24 cellular contexts compared by ENCODE assay signal in the genomic region with DNA sequence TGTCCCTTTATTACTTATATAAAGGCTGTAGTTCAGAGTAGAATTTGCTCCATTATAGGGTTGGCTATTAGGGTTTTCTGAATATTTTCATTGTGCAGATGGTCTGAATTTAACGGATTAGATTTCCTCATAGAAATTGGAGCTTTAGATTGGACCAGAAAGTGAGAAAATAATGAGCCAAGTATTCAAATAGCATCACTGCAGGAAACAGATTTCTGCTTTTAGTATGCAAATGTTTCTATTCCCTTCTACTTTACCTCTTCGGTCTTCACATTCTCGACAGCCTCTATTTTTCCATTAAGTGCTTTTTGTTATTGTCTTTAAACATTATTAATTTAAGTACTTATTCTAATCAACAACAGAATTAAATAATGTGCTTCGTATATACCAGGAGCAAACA. TPM values are rescaled to one million over a fixed set of nuclear protein-coding genes. Genes with fewer than 3 reads are reported as not detected.
A peak's percentile ranks its signal among the peaks of the same experiment; 100 is the strongest.
DNase-seq lines count a peak whose midpoint lies in the region; ATAC-seq and TF ChIP-seq lines count a peak whose summit lies in the region.
"Had no signal": no experiment of that assay in that cellular context is flagged by ENCODE, and none has a peak within 500 bp of the region (broad histone marks: within the 10 kb centered on the region; RNA-seq: fewer than 3 reads in every experiment).

No MANE protein-coding gene starts in this region.

- H3K27ac ChIP-seq in cingulate gyrus (ENCODE audit: low read depth, low read length) (peak overlapping the region; percentile 41), uterus (peak overlapping the region; percentile 32 to 41)
- H3K27ac ChIP-seq: 22Rv1, neutrophil had no signal

- TF ChIP-seq CTCF in uterus (IDR thresholded peaks at IDR 0.05) = no peak

- no peaks in the 10 kb centered on the region for H3K4me1 ChIP-seq in uterus

- no peak for ATAC-seq in HG02588 (IDR thresholded peaks at IDR 0.05; ENCODE audit: unreplicated experiment)
- ATAC-seq: activated CD8-positive, alpha-beta T cell treated with anti-CD3 and anti-CD28 coated beads for 36 hours; sciatic nerve; stimulated activated naive B cell treated with anti-CD40 and anti-IgM and Interleukin-4, amounts not matched to agents 10 μg/mL and 1 μg/mL and 100 μg/mL, for 72 hours had no signal

- H3K36me3 ChIP-seq in uterus = no peaks in the 10 kb centered on the region
- H3K36me3 ChIP-seq: neutrophil, vagina had no signal

- DNase-seq in DMS 273 (lab: John Stamatoyannopoulos, UW; ENCODE audit: unreplicated experiment) = peak; percentile 21
- DNase-seq in DMS 273 treated with DMSO at 0.1 percent for 48 hours (lab: John Stamatoyannopoulos, UW) = no peak
- DNase-seq in inferior parietal cortex (ENCODE audit: extremely low spot score) = peak; percentile 33
- DNase-seq in uterus = no peak
- no peak for DNase-seq in NCI-H748 (lab: John Stamatoyannopoulos, UW; ENCODE audit: unreplicated experiment)
- no peak for DNase-seq in NK-92 (lab: John Stamatoyannopoulos, UW; ENCODE audit: unreplicated experiment)
- DNase-seq: activated CD8-positive, alpha-beta T cell treated with anti-CD3 and anti-CD28 coated beads for 36 hours; activated effector memory CD4-positive, alpha-beta T cell treated with Interleukin-2 at 50 U/mL for 16 hours; activated naive CD8-positive, alpha-beta T cell treated with anti-CD3 and anti-CD28 coated beads, Interleukin-2, amount 10 ng/mL, durations not matched to agents 7 days and 5 days; CD4-positive, alpha-beta T cell; GOT3; NCI-H1105; NCI-H187 treated with DMSO at 0.1 percent for 48 hours; RPMI8226; stimulated activated CD4-positive, alpha-beta T cell treated with anti-CD3 and anti-CD28 coated beads, Interleukin-4, amount 100 ng/mL, for 4 hours; stimulated activated naive B cell treated with anti-CD40 and anti-IgM and Interleukin-4, amounts not matched to agents 10 μg/mL and 1 μg/mL and 100 μg/mL, for 72 hours; T-helper 2 cell had no signal

- no peaks in the 10 kb centered on the region for H3K9me3 ChIP-seq in uterus
- H3K9me3 ChIP-seq: neutrophil, vagina had no signal

- no peak overlapping the region for H3K4me3 ChIP-seq in uterus
- H3K4me3 ChIP-seq: lung, vagina had no signal

- TF ChIP-seq POLR2A in uterus (IDR thresholded peaks at IDR 0.05) = no peak

- H3K27me3 ChIP-seq in uterus = no peaks in the 10 kb centered on the region
- H3K27me3 ChIP-seq: vagina had no signal

- intact Hi-C loops in uterus (cut with DNase I; ENCODE audit: low total_unique reads) = no loop called here

RNA-seq across cellular contexts. Expression of a gene that starts 55.4 kb away (rescaled TPM):
- total RNA-seq in uterus = 100 to 1,000 TPM in 1 of 4 donors, 10 to 100 TPM in 3; 25.9 to 121 (median 45.6) TPM

Comparison
In these comparisons a context has a peak if more than half of its experiments do, and no peak if none do; other contexts are left out.
1. DNase-seq: peak in DMS 273 (single experiment) and inferior parietal cortex (single experiment); none in DMS 273 treated with DMSO at 0.1 percent for 48 hours (single experiment), uterus (0 of 2), NCI-H748 (single experiment) and NK-92 (single experiment).